Comparison of ENCODE assay signal across 13 cellular contexts in genomic region chr12:94768398-94769039, GRCh38.
A peak's percentile ranks its signal among the peaks of the same experiment; 100 is the strongest.
DNase-seq lines count a peak whose midpoint lies in the region; ATAC-seq and TF ChIP-seq lines count a peak whose summit lies in the region.
"Had no signal": no experiment of that assay in that cellular context is flagged by ENCODE, and none has a peak within 500 bp of the region (broad histone marks: within the 10 kb centered on the region; RNA-seq: fewer than 3 reads in every experiment).

No MANE protein-coding gene starts in this region.

- intact Hi-C loops in esophagus squamous epithelium (cut with DNase I): loop anchor here (10.0 kb wide), 1 partner anchor 224 kb away; no protein-coding TSS in a partner anchor

- H3K4me1 ChIP-seq in esophagus squamous epithelium: peaks cover 0 to 5% (median 0%) of the 10 kb centered on the region in 3 donors
- H3K4me1 ChIP-seq in tibial nerve: peaks cover 0 to 52% (median 8%) of the 10 kb centered on the region in 4 donors

- peak overlapping the region; percentile 48 for H3K4me3 ChIP-seq in GM12865 (ENCODE audit: low read depth, low read length)
- no peak overlapping the region for H3K4me3 ChIP-seq in choroid plexus epithelial cell (ENCODE audit: low read depth, low read length)
- H3K4me3 ChIP-seq in esophagus squamous epithelium: no peak overlapping the region
- no peak overlapping the region for H3K4me3 ChIP-seq in tibial nerve
- H3K4me3 ChIP-seq: hepatocyte had no signal

- no peaks in the 10 kb centered on the region for H3K27me3 ChIP-seq in esophagus squamous epithelium
- H3K27me3 ChIP-seq in tibial nerve: no peaks in the 10 kb centered on the region
- H3K27me3 ChIP-seq: hepatocyte had no signal

- no peaks in the 10 kb centered on the region for H3K36me3 ChIP-seq in esophagus squamous epithelium
- H3K36me3 ChIP-seq in tibial nerve: no peaks in the 10 kb centered on the region

- TF ChIP-seq EP300 in tibial nerve (IDR thresholded peaks at IDR 0.05): no peak

- ATAC-seq in GM21367 (IDR thresholded peaks at IDR 0.05; ENCODE audit: unreplicated experiment) (peak; percentile 34), HG03108 (IDR thresholded peaks at IDR 0.05; ENCODE audit: unreplicated experiment) (peak; percentile 37)

- no peak for TF ChIP-seq POLR2A in esophagus squamous epithelium (IDR thresholded peaks at IDR 0.05)
- no peak for TF ChIP-seq POLR2A in tibial nerve (IDR thresholded peaks at IDR 0.05)

- DNase-seq in GM12865 (ENCODE audit: low read depth): peak; percentile 45
- DNase-seq in choroid plexus epithelial cell (ENCODE audit: low read depth): peak; percentile 20
- DNase-seq in esophagus squamous epithelium (lab: John Stamatoyannopoulos, UW): no peak
- DNase-seq in stimulated activated CD8-positive, alpha-beta memory T cell treated with anti-CD3 and anti-CD28 coated beads, Interleukin-4, amount 100 ng/mL, for 48 hours: no peak
- DNase-seq in AG08395 (ENCODE audit: low spot score): no peak
- DNase-seq in tibial nerve (ENCODE audit: low spot score in 2 of 2): no peak
- DNase-seq: activated CD4-positive, alpha-beta T cell treated with anti-CD3 and anti-CD28 coated beads, Interleukin-2, amount 50 U/mL, for 48 hours; NCI-H510A had no signal

- H3K9me3 ChIP-seq in esophagus squamous epithelium (no peaks in the 10 kb centered on the region), tibial nerve (no peaks in the 10 kb centered on the region)

- TF ChIP-seq CTCF in GM12865 (IDR thresholded peaks at IDR 0.05; ENCODE audit: insufficient read depth, low read depth, low read length, missing control alignments) (no peak), choroid plexus epithelial cell (conservative IDR thresholded peaks at IDR 0.05; ENCODE audit: low read depth, low read length) (no peak), esophagus squamous epithelium (IDR thresholded peaks at IDR 0.05) (no peak), tibial nerve (IDR thresholded peaks at IDR 0.05) (no peak)

- WGBS in esophagus squamous epithelium, 2 donors: 44 to 45% methylated on average over 7 of the region's 7 CpGs
- 30 to 36% methylated on average over 7 of the region's 7 CpGs for WGBS in tibial nerve, 2 donors

- H3K27ac ChIP-seq in esophagus squamous epithelium (no peak overlapping the region), tibial nerve (peak overlapping the region in 1 of 4 donors; percentile 48)
- H3K27ac ChIP-seq: C4-2B, hepatocyte, parathyroid adenoma had no signal

Comparison
In these comparisons a context has a peak if more than half of its experiments do, and no peak if none do; other contexts are left out.
1. DNase-seq: peak in GM12865 (single experiment) and choroid plexus epithelial cell (single experiment); none in esophagus squamous epithelium (single experiment), stimulated activated CD8-positive, alpha-beta memory T cell treated with anti-CD3 and anti-CD28 coated beads, Interleukin-4, amount 100 ng/mL, for 48 hours (single experiment), AG08395 (single experiment) and tibial nerve (0 of 2).